17 cellular contexts compared by ENCODE assay signal in genomic region chr14:65299837-65300236, GRCh38.
DNase-seq lines count a peak whose midpoint lies in the region; ATAC-seq and TF ChIP-seq lines count a peak whose summit lies in the region.
"Had no signal": no experiment of that assay in that cellular context is flagged by ENCODE, and none has a peak within 500 bp of the region (broad histone marks: within the 10 kb centered on the region; RNA-seq: fewer than 3 reads in every experiment).

No MANE protein-coding gene starts in this region.

- no peaks in the 10 kb centered on the region for H3K27me3 Mint-ChIP-seq in stimulated activated naive CD8-positive, alpha-beta T cell treated with anti-CD3 and anti-CD28 coated beads, Interleukin-15, Interleukin-2, amounts not matched to agents 100 ng/mL and 50 ng/mL, for 24 hours
- H3K27me3 Mint-ChIP-seq in activated B cell treated with CpG ODN at 0.5 μM for 24 hours, result no peaks in the 10 kb centered on the region

- POLR2A ChIA-PET in activated B cell treated with CpG ODN at 0.5 μM for 24 hours (lab: Charles Lee), result interaction anchor here (0.8 to 9.5 kb wide), 3 partner anchors 11 to 125 kb away, joined by 3 to 175 read pairs (median 4); no protein-coding TSS in a partner anchor

- intact Hi-C loops in activated B cell treated with CpG ODN at 0.5 μM for 24 hours (cut with micrococcal nuclease) (loop anchor here (1.0 to 5.0 kb wide), 4 partner anchors 9 to 97 kb away; no protein-coding TSS in a partner anchor), mucosa of descending colon (cut with DNase I, micrococcal nuclease) (no loop called here)

- CTCF ChIA-PET in activated B cell treated with CpG ODN at 0.5 μM for 24 hours (lab: Charles Lee), result interaction anchor here (1.2 kb wide), 1 partner anchor 112 kb away, joined by 3 read pairs; no protein-coding TSS in a partner anchor

- no peak for DNase-seq in stimulated activated naive CD8-positive, alpha-beta T cell treated with anti-CD3 and anti-CD28 coated beads, Interleukin-15, Interleukin-2, amounts not matched to agents 100 U/mL and 50 U/mL, for 24 hours
- DNase-seq in activated B cell treated with CpG ODN at 0.5 μM for 24 hours, result no peak
- DNase-seq in mucosa of descending colon, result peak in 1 of 3 donors; percentile 42
- no peak for DNase-seq in NCI-H1417 (lab: John Stamatoyannopoulos, UW)
- no peak for DNase-seq in stimulated activated naive CD4-positive, alpha-beta T cell treated with Interleukin-2 at 50 U/mL for 16 hours (lab: John Stamatoyannopoulos, UW)
- DNase-seq: activated CD4-positive, alpha-beta T cell treated with anti-CD3 and anti-CD28 coated beads for 48 hours; aorta; Calu3; hypothalamus; kidney; midbrain; MM.1S; NCI-H187 treated with DMSO at 0.1 percent for 48 hours; SHP77 treated with DMSO at 0.1 percent for 48 hours had no signal

- peaks cover 79% of the 10 kb centered on the region for H3K4me1 Mint-ChIP-seq in stimulated activated naive CD8-positive, alpha-beta T cell treated with anti-CD3 and anti-CD28 coated beads, Interleukin-15, Interleukin-2, amounts not matched to agents 100 ng/mL and 50 ng/mL, for 24 hours (ENCODE audit: low read depth)
- peaks cover 72% of the 10 kb centered on the region for H3K4me1 Mint-ChIP-seq in activated B cell treated with CpG ODN at 0.5 μM for 24 hours

- TF ChIP-seq CTCF in activated B cell treated with CpG ODN at 0.5 μM for 24 hours (IDR thresholded peaks at IDR 0.05) (no peak), mucosa of descending colon (IDR thresholded peaks at IDR 0.05) (no peak)

- H3K36me3 ChIP-seq in mucosa of descending colon (ENCODE audit: low read depth), result no peaks in the 10 kb centered on the region
- H3K36me3 ChIP-seq: right atrium auricular region had no signal

- peak overlapping the region; percentile 44 for H3K4me3 Mint-ChIP-seq in stimulated activated naive CD8-positive, alpha-beta T cell treated with anti-CD3 and anti-CD28 coated beads, Interleukin-15, Interleukin-2, amounts not matched to agents 100 ng/mL and 50 ng/mL, for 24 hours
- peak overlapping the region; percentile 56 for H3K4me3 Mint-ChIP-seq in activated B cell treated with CpG ODN at 0.5 μM for 24 hours

- peak overlapping the region; percentile 29 for H3K27ac Mint-ChIP-seq in stimulated activated naive CD8-positive, alpha-beta T cell treated with anti-CD3 and anti-CD28 coated beads, Interleukin-15, Interleukin-2, amounts not matched to agents 100 ng/mL and 50 ng/mL, for 24 hours
- H3K27ac Mint-ChIP-seq in activated B cell treated with CpG ODN at 0.5 μM for 24 hours, result peak overlapping the region; percentile 21

- H3K9me3 ChIP-seq in mucosa of descending colon, result no peaks in the 10 kb centered on the region
- H3K9me3 ChIP-seq: right atrium auricular region had no signal

- no peak for ATAC-seq in stimulated activated naive CD8-positive, alpha-beta T cell treated with anti-CD3 and anti-CD28 coated beads, Interleukin-15, Interleukin-2, amounts not matched to agents 100 U/mL and 50 U/mL, for 24 hours
- ATAC-seq in activated B cell treated with CpG ODN at 0.5 μM for 24 hours (ENCODE audit: low read depth) (no peak), mucosa of descending colon (peak; percentile 51), GM21390 (IDR thresholded peaks at IDR 0.05; ENCODE audit: unreplicated experiment) (no peak)

- H3K4me1 ChIP-seq in mucosa of descending colon (ENCODE audit: low read depth), result peaks cover 30% of the 10 kb centered on the region
- H3K4me1 ChIP-seq: right atrium auricular region had no signal

- peaks cover 11% of the 10 kb centered on the region for H3K36me3 Mint-ChIP-seq in stimulated activated naive CD8-positive, alpha-beta T cell treated with anti-CD3 and anti-CD28 coated beads, Interleukin-15, Interleukin-2, amounts not matched to agents 100 ng/mL and 50 ng/mL, for 24 hours (ENCODE audit: low read depth)
- H3K36me3 Mint-ChIP-seq in activated B cell treated with CpG ODN at 0.5 μM for 24 hours (ENCODE audit: low read depth), result peaks cover 13% of the 10 kb centered on the region

- no peak overlapping the region for H3K4me3 ChIP-seq in mucosa of descending colon
- H3K4me3 ChIP-seq: right atrium auricular region had no signal

- no peaks in the 10 kb centered on the region for H3K9me3 Mint-ChIP-seq in stimulated activated naive CD8-positive, alpha-beta T cell treated with anti-CD3 and anti-CD28 coated beads, Interleukin-15, Interleukin-2, amounts not matched to agents 100 ng/mL and 50 ng/mL, for 24 hours
- no peaks in the 10 kb centered on the region for H3K9me3 Mint-ChIP-seq in activated B cell treated with CpG ODN at 0.5 μM for 24 hours
